Comparison of ENCODE assay signal across 1 cellular context in the genomic region with DNA sequence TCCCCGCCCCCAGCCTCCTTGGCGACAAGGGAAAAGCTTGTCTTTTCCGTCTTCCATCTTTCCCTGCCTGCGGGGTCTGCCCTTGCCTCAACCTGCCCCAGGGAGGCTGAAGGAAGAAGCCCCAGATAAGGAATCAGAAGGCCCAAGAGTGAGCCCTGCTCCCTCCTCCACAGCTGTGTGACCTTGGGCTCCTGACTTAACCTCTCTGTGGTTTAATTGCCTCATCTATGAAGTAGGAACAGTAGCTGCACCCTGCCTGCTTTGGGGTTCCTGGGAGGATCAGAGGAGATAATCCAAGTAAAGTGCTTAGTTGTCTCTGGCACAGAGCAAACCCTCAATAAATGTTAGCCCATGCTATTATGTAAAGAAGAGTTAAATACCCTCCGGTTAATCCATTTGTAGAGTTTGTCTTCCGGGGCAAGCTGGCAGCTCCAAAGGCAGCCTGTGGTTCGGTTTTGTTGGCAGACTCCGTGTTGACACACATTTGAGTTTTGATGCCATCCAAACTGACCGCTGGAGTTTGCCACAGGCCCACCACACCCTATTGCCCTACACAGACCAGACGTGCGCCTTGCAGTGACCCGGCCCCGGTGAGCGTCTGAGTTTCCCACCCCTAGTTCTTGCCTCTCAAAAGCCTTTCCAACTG.
TF ChIP-seq lines count a peak whose summit lies in the region.

No MANE protein-coding gene starts in this region.

TF ChIP-seq in H1, 55 proteins besides CTCF, POLR2A, EP300 and RAD21:
- TF ChIP-seq SP1 (IDR thresholded peaks at IDR 0.05; ENCODE audit: low read depth, low read length) = no peak
- no peak for TF ChIP-seq SIN3A (conservative IDR thresholded peaks at IDR 0.05 in 1 of 2, IDR thresholded peaks at IDR 0.05 in 1 of 2; ENCODE audit: low read depth in 1 of 2, low read length in 2 of 2)
- TF ChIP-seq PHF8 (conservative IDR thresholded peaks at IDR 0.05; ENCODE audit: low read depth, low read length) = no peak
- no peak for TF ChIP-seq TAF7 (optimal IDR thresholded peaks at IDR 0.05; ENCODE audit: borderline replicate concordance, low read depth, low read length)
- no peak for TF ChIP-seq CHD1 (IDR thresholded peaks at IDR 0.05; ENCODE audit: low read depth, low read length)
- TF ChIP-seq HDAC6 (IDR thresholded peaks at IDR 0.05; ENCODE audit: low read depth, low read length) = no peak
- TF ChIP-seq GTF2F1 (IDR thresholded peaks at IDR 0.05; ENCODE audit: borderline replicate concordance, low read depth, low read length) = no peak
